ENCODE assay signal across 8 cellular contexts in genomic region chr11:69638941-69639681, GRCh38. TPM values are rescaled to one million over a fixed set of nuclear protein-coding genes. Genes with fewer than 3 reads are reported as not detected.
DNase-seq lines count a peak whose midpoint lies in the region; TF ChIP-seq lines count a peak whose summit lies in the region.

No MANE protein-coding gene starts in this region.

- 1% methylated on average over 20 to 29 of the region's 64 CpGs for WGBS in esophagus squamous epithelium, 2 donors
- 1% methylated on average over 42 to 57 of the region's 64 CpGs for WGBS in tibial nerve, 2 donors

- no peaks in the 10 kb centered on the region for H3K9me3 Mint-ChIP-seq in activated T-cell treated with anti-CD3 and anti-CD28 coated beads, Interleukin-2, amount 50 U/mL, for 24 hours
- no peaks in the 10 kb centered on the region for H3K9me3 Mint-ChIP-seq in T-helper 2 cell treated with Interferon-gamma antibody and Interleukin-4, amounts not matched to agents 5 μg/mL and 100 μg/mL, for 36 hours
- no peaks in the 10 kb centered on the region for H3K9me3 Mint-ChIP-seq in mesothelial cell of epicardium

- TF ChIP-seq POLR2A in esophagus squamous epithelium (IDR thresholded peaks at IDR 0.05) (peak in 2 of 4 donors; percentile 24 to 76), tibial nerve (IDR thresholded peaks at IDR 0.05) (peak in 1 of 2 donors; percentile 36)

- H3K4me3 ChIP-seq in esophagus squamous epithelium (peak overlapping the region; percentile 42 to 84 (median 82)), tibial nerve (peak overlapping the region; percentile 34 to 81 (median 52))

- H3K27me3 Mint-ChIP-seq in activated T-cell treated with anti-CD3 and anti-CD28 coated beads, Interleukin-2, amount 50 U/mL, for 24 hours = peaks cover 62% of the 10 kb centered on the region
- H3K27me3 Mint-ChIP-seq in T-helper 2 cell treated with Interferon-gamma antibody and Interleukin-4, amounts not matched to agents 5 μg/mL and 100 μg/mL, for 36 hours (ENCODE audit: low read depth) = peaks cover 60% of the 10 kb centered on the region
- H3K27me3 Mint-ChIP-seq in mesothelial cell of epicardium (ENCODE audit: low read depth) = peaks cover 20% of the 10 kb centered on the region

- peaks cover 40 to 82% (median 56%) of the 10 kb centered on the region in 3 donors for H3K4me1 ChIP-seq in esophagus squamous epithelium
- peaks cover 0 to 70% (median 43%) of the 10 kb centered on the region in 4 donors for H3K4me1 ChIP-seq in tibial nerve

- peaks cover 0 to 63% (median 0%) of the 10 kb centered on the region in 4 donors for H3K27me3 ChIP-seq in esophagus squamous epithelium
- peaks cover 0 to 21% of the 10 kb centered on the region in 2 donors for H3K27me3 ChIP-seq in tibial nerve

- peak overlapping the region; percentile 72 to 93 (median 84) for H3K27ac ChIP-seq in esophagus squamous epithelium
- peak overlapping the region; percentile 17 to 87 (median 73) for H3K27ac ChIP-seq in tibial nerve

- peaks cover 0 to 6% (median 4%) of the 10 kb centered on the region in 3 donors for H3K36me3 ChIP-seq in esophagus squamous epithelium
- H3K36me3 ChIP-seq in tibial nerve = no peaks in the 10 kb centered on the region

- DNase-seq in activated T-cell treated with anti-CD3 and anti-CD28 coated beads, Interleukin-2, amount 50 U/mL, for 24 hours = peak; percentile 52
- DNase-seq in activated T-cell treated with anti-CD3 and anti-CD28 coated beads for 4 hours (no peak), MV-4-11 (lab: John Stamatoyannopoulos, UW) (peak; percentile 79), esophagus squamous epithelium (lab: John Stamatoyannopoulos, UW) (no peak), mesothelial cell of epicardium (ENCODE audit: low spot score in 2 of 2, unreplicated experiment in 2 of 2) (peak; percentile 85 to 94), tibial nerve (ENCODE audit: low spot score in 2 of 2) (peak; percentile 77 to 85), T-helper 1 cell (no peak)
- no peak for DNase-seq in T-helper 2 cell treated with Interferon-gamma antibody and Interleukin-4, amounts not matched to agents 5 μg/mL and 100 μg/mL, for 36 hours (ENCODE audit: low spot score)

- peaks cover 30% of the 10 kb centered on the region for H3K4me1 Mint-ChIP-seq in activated T-cell treated with anti-CD3 and anti-CD28 coated beads, Interleukin-2, amount 50 U/mL, for 24 hours (ENCODE audit: low read depth)
- peaks cover 6% of the 10 kb centered on the region for H3K4me1 Mint-ChIP-seq in T-helper 2 cell treated with Interferon-gamma antibody and Interleukin-4, amounts not matched to agents 5 μg/mL and 100 μg/mL, for 36 hours (ENCODE audit: low read depth)
- peaks cover 50% of the 10 kb centered on the region for H3K4me1 Mint-ChIP-seq in mesothelial cell of epicardium

- H3K27ac Mint-ChIP-seq in activated T-cell treated with anti-CD3 and anti-CD28 coated beads, Interleukin-2, amount 50 U/mL, for 24 hours = no peak overlapping the region
- peak overlapping the region; percentile 36 for H3K27ac Mint-ChIP-seq in T-helper 2 cell treated with Interferon-gamma antibody and Interleukin-4, amounts not matched to agents 5 μg/mL and 100 μg/mL, for 36 hours
- H3K27ac Mint-ChIP-seq in mesothelial cell of epicardium = peak overlapping the region; percentile 78

- no peak overlapping the region for H3K4me3 Mint-ChIP-seq in activated T-cell treated with anti-CD3 and anti-CD28 coated beads, Interleukin-2, amount 50 U/mL, for 24 hours
- H3K4me3 Mint-ChIP-seq in T-helper 2 cell treated with Interferon-gamma antibody and Interleukin-4, amounts not matched to agents 5 μg/mL and 100 μg/mL, for 36 hours = no peak overlapping the region
- H3K4me3 Mint-ChIP-seq in mesothelial cell of epicardium = peak overlapping the region; percentile 96

- TF ChIP-seq CTCF in esophagus squamous epithelium (IDR thresholded peaks at IDR 0.05) (peak in 1 of 6 experiments; percentile 8), mesothelial cell of epicardium (IDR thresholded peaks at IDR 0.05; ENCODE audit: unreplicated experiment) (peak; percentile 24), tibial nerve (IDR thresholded peaks at IDR 0.05) (no peak)

- no peaks in the 10 kb centered on the region for H3K36me3 Mint-ChIP-seq in activated T-cell treated with anti-CD3 and anti-CD28 coated beads, Interleukin-2, amount 50 U/mL, for 24 hours (ENCODE audit: low read depth)
- no peaks in the 10 kb centered on the region for H3K36me3 Mint-ChIP-seq in T-helper 2 cell treated with Interferon-gamma antibody and Interleukin-4, amounts not matched to agents 5 μg/mL and 100 μg/mL, for 36 hours (ENCODE audit: low read depth)
- H3K36me3 Mint-ChIP-seq in mesothelial cell of epicardium = no peaks in the 10 kb centered on the region

- TF ChIP-seq EP300 in tibial nerve (IDR thresholded peaks at IDR 0.05) = peak; percentile 42 to 77

- intact Hi-C loops in esophagus squamous epithelium (cut with DNase I) = no loop called here

- H3K9me3 ChIP-seq in esophagus squamous epithelium (no peaks in the 10 kb centered on the region), tibial nerve (no peaks in the 10 kb centered on the region)

RNA-seq across cellular contexts. Expression of gene CCND1, which starts 1.8 kb away (rescaled TPM):
- total RNA-seq in esophagus squamous epithelium (100 to 1,000 TPM in 3 of 4 donors, 10 to 100 TPM in 1; 64.1 to 216 (median 145) TPM), mesothelial cell of epicardium (215 to 224 TPM (median 217 TPM) in 3 replicates), tibial nerve (100 to 1,000 TPM; 108 to 259 (median 168) TPM)

RNA-seq across cellular contexts. Expression of gene LTO1, which starts 36.0 kb away (rescaled TPM):
- 10 to 100 TPM; 16.5 to 29.2 (median 19.3) TPM for total RNA-seq in esophagus squamous epithelium
- 30.0 to 35.8 TPM (median 31.6 TPM) in 3 replicates for total RNA-seq in mesothelial cell of epicardium
- 10 to 100 TPM; 22.5 to 29.9 (median 23.1) TPM for total RNA-seq in tibial nerve

Comparison
In these comparisons a context has a peak if more than half of its experiments do, and no peak if none do; other contexts are left out.
1. DNase-seq: peak in activated T-cell treated with anti-CD3 and anti-CD28 coated beads, Interleukin-2, amount 50 U/mL, for 24 hours (single experiment), MV-4-11 (single experiment), mesothelial cell of epicardium (2 of 2) and tibial nerve (2 of 2); none in activated T-cell treated with anti-CD3 and anti-CD28 coated beads for 4 hours (single experiment), T-helper 2 cell treated with Interferon-gamma antibody and Interleukin-4, amounts not matched to agents 5 μg/mL and 100 μg/mL, for 36 hours (single experiment), esophagus squamous epithelium (single experiment) and T-helper 1 cell (0 of 5).